29 cellular contexts compared by ENCODE assay signal in the genomic region with DNA sequence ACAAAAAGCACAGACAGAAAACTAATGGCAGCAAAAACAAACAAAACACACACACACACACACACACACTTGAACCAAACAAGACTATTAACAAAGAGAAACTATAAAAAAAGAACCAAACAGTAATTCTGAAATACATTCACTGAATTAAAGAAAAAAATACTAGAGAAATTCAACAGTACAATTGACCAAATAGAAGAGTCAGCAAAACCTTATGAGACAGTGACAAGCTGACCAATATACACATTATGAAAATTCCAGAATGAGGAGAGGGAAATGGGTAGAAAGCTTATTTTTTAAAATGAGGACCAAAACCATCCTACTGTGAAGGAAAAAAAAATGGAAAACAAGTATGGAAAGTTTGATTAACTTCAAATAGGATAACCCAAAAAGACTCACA.
A peak's percentile ranks its signal among the peaks of the same experiment; 100 is the strongest.
DNase-seq lines count a peak whose midpoint lies in the region; ATAC-seq, FAIRE-seq and TF ChIP-seq lines count a peak whose summit lies in the region.
"Had no signal": no experiment of that assay in that cellular context is flagged by ENCODE, and none has a peak within 500 bp of the region (broad histone marks: within the 10 kb centered on the region; RNA-seq: fewer than 3 reads in every experiment).

No MANE protein-coding gene starts in this region.

- no peaks in the 10 kb centered on the region for H3K9me3 ChIP-seq in A549
- H3K9me3 ChIP-seq in K562 (replicated peaks; ENCODE audit: control insufficient read depth, insufficient read depth, low read depth, low read length) = no peaks in the 10 kb centered on the region
- no peaks in the 10 kb centered on the region for H3K9me3 ChIP-seq in trophoblast cell (ENCODE audit: insufficient read depth, low read depth, low read length)
- no peaks in the 10 kb centered on the region for H3K9me3 ChIP-seq in right cardiac atrium (ENCODE audit: control insufficient read depth, low read length)
- H3K9me3 ChIP-seq in A673 (ENCODE audit: low read depth, low read length, poor library complexity, severe bottlenecking) = no peaks in the 10 kb centered on the region
- H3K9me3 ChIP-seq: BE2C had no signal

- peak overlapping the region; percentile 33 for H3K27ac Mint-ChIP-seq in nephron progenitor cell
- H3K27ac Mint-ChIP-seq: CD14-positive monocyte; CD4-positive, alpha-beta memory T cell; CD4-positive, CD25-positive, alpha-beta regulatory T cell; CD8-positive, alpha-beta memory T cell had no signal

- no peak overlapping the region for H4K12ac ChIP-seq in trophoblast cell (ENCODE audit: low read depth, low read length)

- H3K23ac ChIP-seq in trophoblast cell (ENCODE audit: low read length) = no peak overlapping the region

- H3K4me2 ChIP-seq in A549 (no peak overlapping the region), K562 (ENCODE audit: insufficient read depth, low read length) (no peak overlapping the region), trophoblast cell (ENCODE audit: low read length) (no peak overlapping the region)
- H3K4me2 ChIP-seq: BLaER1 had no signal

- TF ChIP-seq RAD21 in A549 (conservative IDR thresholded peaks at IDR 0.05 in 1 of 2, IDR thresholded peaks at IDR 0.05 in 1 of 2) (no peak), K562 (CRISPR knock-in tag; conservative IDR thresholded peaks at IDR 0.05 in 1 of 2, IDR thresholded peaks at IDR 0.05 in 1 of 2) (no peak)

- no peak overlapping the region for H3K14ac ChIP-seq in trophoblast cell (ENCODE audit: low read length)

- no peaks in the 10 kb centered on the region for H3K79me2 ChIP-seq in K562 (ENCODE audit: control insufficient read depth, insufficient read depth, low read length)
- H3K79me2 ChIP-seq in trophoblast cell (ENCODE audit: control insufficient read depth, insufficient read depth, low read length, poor library complexity) = no peaks in the 10 kb centered on the region

- peaks cover 5% of the 10 kb centered on the region for H3K79me1 ChIP-seq in trophoblast cell (ENCODE audit: low read length)

- H3K4me1 Mint-ChIP-seq in nephron progenitor cell = no peaks in the 10 kb centered on the region
- H3K4me1 Mint-ChIP-seq: CD4-positive, alpha-beta memory T cell; CD4-positive, CD25-positive, alpha-beta regulatory T cell; CD8-positive, alpha-beta memory T cell had no signal

- in situ Hi-C loops in K562 (cut with MboI) = no loop called here

- no peak for ATAC-seq in A549
- ATAC-seq in K562 = no peak
- ATAC-seq in right cardiac atrium = no peak
- ATAC-seq: GM12878 had no signal

- no peak for FAIRE-seq in A549 (lab: Jason Lieb, UNC)
- FAIRE-seq in K562 (lab: Jason Lieb, UNC) = no peak
- FAIRE-seq: A204.1, GM12878, GM12892, GM18507 had no signal

- H4K8ac ChIP-seq in trophoblast cell (ENCODE audit: low read depth, low read length) = no peak overlapping the region

- no peak overlapping the region for H2AK5ac ChIP-seq in trophoblast cell (ENCODE audit: low read length)

- peak overlapping the region; percentile 58 for H2BK12ac ChIP-seq in trophoblast cell (ENCODE audit: low read length)

- H3K9ac ChIP-seq in K562 (ENCODE audit: insufficient read depth in 1 of 2, low read depth in 2 of 2, low read length in 2 of 2) = no peak overlapping the region
- no peak overlapping the region for H3K9ac ChIP-seq in trophoblast cell (ENCODE audit: low read length)
- H3K9ac ChIP-seq: BLaER1 had no signal

- H3K36me3 ChIP-seq in K562 (ENCODE audit: control insufficient read depth, insufficient read depth, low read length) (no peaks in the 10 kb centered on the region), trophoblast cell (ENCODE audit: control insufficient read depth in 1 of 2, insufficient read depth in 2 of 2, low read length in 2 of 2) (no peaks in the 10 kb centered on the region), A673 (ENCODE audit: insufficient read depth, low read length, poor library complexity, severe bottlenecking) (no peaks in the 10 kb centered on the region)
- H3K36me3 ChIP-seq: BE2C, BLaER1 had no signal

- TF ChIP-seq CTCF in A549 (IDR thresholded peaks at IDR 0.05) (no peak), K562 (IDR thresholded peaks at IDR 0.05 in 2 of 3, conservative IDR thresholded peaks at IDR 0.05 in 1 of 3; ENCODE audit: insufficient read depth in 2 of 3, low read depth in 1 of 3, low read length in 3 of 3) (no peak), nephron progenitor cell (IDR thresholded peaks at IDR 0.05) (no peak), A673 (conservative IDR thresholded peaks at IDR 0.05; ENCODE audit: low read depth, low read length) (no peak)

- H2BK120ac ChIP-seq in trophoblast cell (ENCODE audit: insufficient read depth, low read length, poor library complexity) = peak overlapping the region; percentile 43

- H2AFZ ChIP-seq in K562 (ENCODE audit: low read depth, low read length) (no peak overlapping the region), trophoblast cell (ENCODE audit: insufficient read depth, low read length, poor library complexity) (no peak overlapping the region)

- CTCF ChIA-PET in A549 (lab: Yijun Ruan, JAX) (no interaction called here), K562 (lab: Yijun Ruan, JAX; ENCODE audit: low intra/inter-chr PET ratio) (no interaction called here), A673 (lab: Charles Lee) (no interaction called here)

- intact Hi-C loops in K562 (cut with micrococcal nuclease) (no loop called here), right cardiac atrium (cut with DNase I) (no loop called here), A673 (cut with micrococcal nuclease; ENCODE audit: unreplicated experiment) (no loop called here)

- H4K20me1 ChIP-seq in K562 (replicated peaks; ENCODE audit: control insufficient read depth, insufficient read depth, low read length) = no peaks in the 10 kb centered on the region
- H4K20me1 ChIP-seq: BLaER1 had no signal

- no peak for DNase-seq in A549 (ENCODE audit: low read depth in 1 of 2, low spot score in 1 of 2)
- no peak for DNase-seq in K562 (ENCODE audit: extremely low read depth in 1 of 4, low spot score in 3 of 4)
- no peak for DNase-seq in nephron progenitor cell
- no peak for DNase-seq in trophoblast cell
- no peak for DNase-seq in NCI-H2227 (lab: John Stamatoyannopoulos, UW; ENCODE audit: unreplicated experiment)
- DNase-seq in right cardiac atrium = no peak
- no peak for DNase-seq in germinal center (ENCODE audit: low spot score)
- DNase-seq in A673 (ENCODE audit: low spot score) = no peak
- DNase-seq: 8988T; ACHN; BE2C; C1 segment of cervical spinal cord; CD4-positive, alpha-beta memory T cell; CD4-positive, CD25-positive, alpha-beta regulatory T cell; CD8-positive, alpha-beta memory T cell; COR-L47; DMS 273 treated with DMSO at 0.1 percent for 48 hours; DMS153; DMS53; DMS79; DND-41; EL; GDM1 had no signal

- BruUV-seq in K562 (replicated peaks; lab: Mats Ljungman, UMichigan) (no TSS peak), A673 (replicated peaks; lab: Mats Ljungman, UMichigan) (no TSS peak)

- H3K4me1 ChIP-seq in A549 = no peaks in the 10 kb centered on the region
- H3K4me1 ChIP-seq in K562 (replicated peaks in 1 of 2; ENCODE audit: control insufficient read depth in 2 of 2, insufficient read depth in 2 of 2, low read length in 2 of 2) = no peaks in the 10 kb centered on the region
- H3K4me1 ChIP-seq in trophoblast cell (ENCODE audit: control insufficient read depth in 1 of 2, insufficient read depth in 2 of 2, low read length in 2 of 2) = peaks cover 0 to 5% of the 10 kb centered on the region in 2 experiments
- no peaks in the 10 kb centered on the region for H3K4me1 ChIP-seq in right cardiac atrium (ENCODE audit: control insufficient read depth, insufficient read depth, low read length)
- no peaks in the 10 kb centered on the region for H3K4me1 ChIP-seq in A673 (ENCODE audit: insufficient read depth, low read length, poor library complexity, severe bottlenecking)
- H3K4me1 ChIP-seq: BE2C had no signal

- no peak overlapping the region for H3K4me3 ChIP-seq in A549
- no peak overlapping the region for H3K4me3 ChIP-seq in K562
- H3K4me3 ChIP-seq in trophoblast cell (ENCODE audit: low read depth, low read length) = no peak overlapping the region
- H3K4me3 ChIP-seq in right cardiac atrium (ENCODE audit: low read length) = no peak overlapping the region
- no peak overlapping the region for H3K4me3 ChIP-seq in A673 (ENCODE audit: low read depth, low read length, poor library complexity, severe bottlenecking)
- H3K4me3 ChIP-seq: BLaER1, GM12878 had no signal

- POLR2A ChIA-PET in A549 (lab: Yijun Ruan, JAX) = no interaction called here
- POLR2A ChIA-PET in K562 (lab: Yijun Ruan, JAX) = no interaction called here
- POLR2A ChIA-PET in A673 (lab: Charles Lee; ENCODE audit: low non-redundant PET) = no interaction called here

- peaks cover 33% of the 10 kb centered on the region for H3K36me3 Mint-ChIP-seq in nephron progenitor cell (ENCODE audit: low read depth)
- H3K36me3 Mint-ChIP-seq: CD14-positive monocyte; CD4-positive, alpha-beta memory T cell; CD4-positive, CD25-positive, alpha-beta regulatory T cell; CD8-positive, alpha-beta memory T cell had no signal

- H3K9me1 ChIP-seq in K562 (ENCODE audit: control insufficient read depth, insufficient read depth, low read length) = no peaks in the 10 kb centered on the region

- H3K27me3 ChIP-seq in K562 (ENCODE audit: control insufficient read depth in 2 of 2, insufficient read depth in 2 of 2, low read length in 2 of 2) (no peaks in the 10 kb centered on the region), trophoblast cell (ENCODE audit: insufficient read depth, low read length) (no peaks in the 10 kb centered on the region), right cardiac atrium (ENCODE audit: control insufficient read depth, insufficient read depth) (no peaks in the 10 kb centered on the region), A673 (replicated peaks; ENCODE audit: insufficient read depth, low read depth, low read length, poor library complexity) (peaks cover 4% of the 10 kb centered on the region)
- H3K27me3 ChIP-seq: BE2C, BLaER1 had no signal

- H3K27me3 Mint-ChIP-seq in nephron progenitor cell (ENCODE audit: low read depth, poor library complexity) = peaks cover 5% of the 10 kb centered on the region
- H3K27me3 Mint-ChIP-seq: CD4-positive, alpha-beta memory T cell; CD4-positive, CD25-positive, alpha-beta regulatory T cell; CD8-positive, alpha-beta memory T cell had no signal

- H3K18ac ChIP-seq in trophoblast cell (ENCODE audit: low read length) = no peak overlapping the region

- no peak overlapping the region for H3K4me3 Mint-ChIP-seq in nephron progenitor cell
- H3K4me3 Mint-ChIP-seq: CD14-positive monocyte; CD4-positive, alpha-beta memory T cell; CD4-positive, CD25-positive, alpha-beta regulatory T cell; CD8-positive, alpha-beta memory T cell had no signal

- TF ChIP-seq EP300 in A549 (IDR thresholded peaks at IDR 0.05) (no peak), K562 (IDR thresholded peaks at IDR 0.05; ENCODE audit: low read length) (no peak)

- TF ChIP-seq POLR2A in A549 (IDR thresholded peaks at IDR 0.05; ENCODE audit: low read length) (no peak), K562 (conservative IDR thresholded peaks at IDR 0.05) (no peak)

- H3K4ac ChIP-seq in trophoblast cell (ENCODE audit: low read depth, low read length) = no peak overlapping the region

- peak overlapping the region; percentile 87 for H4K91ac ChIP-seq in trophoblast cell (ENCODE audit: low read depth, low read length)

- H2BK5ac ChIP-seq in trophoblast cell (ENCODE audit: low read depth, low read length, poor library complexity) = peak overlapping the region; percentile 63

- H3K27ac ChIP-seq in A549 = no peak overlapping the region
- no peak overlapping the region for H3K27ac ChIP-seq in K562 (ENCODE audit: extremely low read depth, low read depth, low read length)
- peak overlapping the region; percentile 53 for H3K27ac ChIP-seq in trophoblast cell (ENCODE audit: low read depth, low read length)
- H3K27ac ChIP-seq in right cardiac atrium (ENCODE audit: low read length) = no peak overlapping the region
- no peak overlapping the region for H3K27ac ChIP-seq in A673 (ENCODE audit: low read depth, low read length, poor library complexity, severe bottlenecking)
- H3K27ac ChIP-seq: BLaER1 had no signal

- H3K9me3 Mint-ChIP-seq in nephron progenitor cell = peaks cover 52% of the 10 kb centered on the region

Comparison
In these comparisons a context has a peak if more than half of its experiments do, and no peak if none do; other contexts are left out.
1. Of the 35 proteins assayed by ChIP-seq in both K562 and A549: peak only in K562: none; only in A549: MAFK; in both: none; in neither: 34.